In the genomic region with DNA sequence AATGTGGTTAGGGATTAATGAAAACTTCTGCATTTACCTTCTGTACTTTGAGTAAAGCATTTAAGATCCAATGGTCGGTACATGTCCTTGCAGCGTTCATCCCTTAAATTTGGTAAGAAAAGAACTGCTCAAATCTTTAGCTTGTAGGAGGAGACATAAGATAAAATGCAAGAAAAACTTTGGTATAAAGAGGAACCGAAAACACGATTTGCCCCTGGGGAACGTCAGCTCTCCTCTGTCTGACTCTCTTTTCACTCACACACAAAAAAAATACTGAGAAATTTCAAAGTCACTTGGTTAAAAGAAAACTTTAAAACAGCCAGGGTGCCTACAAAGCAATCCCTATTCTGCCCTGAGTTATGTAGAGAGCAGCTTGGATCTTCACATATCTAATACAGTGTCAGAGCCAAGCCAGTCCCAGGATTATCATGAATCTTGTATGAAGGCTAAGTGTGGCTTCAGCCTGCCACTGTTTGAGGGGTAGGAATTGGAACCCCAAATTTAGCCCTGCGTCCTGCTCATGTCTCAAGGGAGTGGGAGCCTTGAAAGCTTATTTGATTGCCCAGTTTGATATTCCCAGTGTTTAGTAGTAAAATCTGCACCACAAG, we compare ENCODE assay signal across 11 cellular contexts.
DNase-seq lines count a peak whose midpoint lies in the region; ATAC-seq and TF ChIP-seq lines count a peak whose summit lies in the region.
"Had no signal": no experiment of that assay in that cellular context is flagged by ENCODE, and none has a peak within 500 bp of the region (broad histone marks: within the 10 kb centered on the region; RNA-seq: fewer than 3 reads in every experiment).

No MANE protein-coding gene starts in this region.

- H3K36me3 Mint-ChIP-seq in osteocyte (ENCODE audit: unreplicated experiment) (no peaks in the 10 kb centered on the region), natural killer cell (no peaks in the 10 kb centered on the region)

- H3K36me3 ChIP-seq in MM.1S (replicated peaks; ENCODE audit: insufficient read depth, low read length): no peaks in the 10 kb centered on the region
- H3K36me3 ChIP-seq in ascending aorta: no peaks in the 10 kb centered on the region

- no peaks in the 10 kb centered on the region for H4K20me1 ChIP-seq in MM.1S (ENCODE audit: insufficient read depth, low read length)

- H3K4me1 Mint-ChIP-seq in osteocyte (ENCODE audit: unreplicated experiment): no peaks in the 10 kb centered on the region
- no peaks in the 10 kb centered on the region for H3K4me1 Mint-ChIP-seq in natural killer cell

- H3K4me1 ChIP-seq in MM.1S (ENCODE audit: low read length) (peaks cover 19% of the 10 kb centered on the region), ascending aorta (no peaks in the 10 kb centered on the region)

- H3K9me2 ChIP-seq in MM.1S (replicated peaks; ENCODE audit: insufficient read depth, low read length): no peaks in the 10 kb centered on the region

- H3K9me3 Mint-ChIP-seq in osteocyte (ENCODE audit: unreplicated experiment) (no peaks in the 10 kb centered on the region), natural killer cell (no peaks in the 10 kb centered on the region)

- H3K9me3 ChIP-seq in MM.1S (replicated peaks; ENCODE audit: insufficient read depth, low read length) (no peaks in the 10 kb centered on the region), ascending aorta (no peaks in the 10 kb centered on the region)

- in situ Hi-C loops in GM13976 (cut with MboI; ENCODE audit: low sequenced_read_pairs, unreplicated experiment): no loop called here

- H3K4me3 Mint-ChIP-seq in osteocyte (ENCODE audit: unreplicated experiment) (no peak overlapping the region), natural killer cell (no peak overlapping the region)

- H3K27ac Mint-ChIP-seq in osteocyte (ENCODE audit: unreplicated experiment) (no peak overlapping the region), natural killer cell (no peak overlapping the region)

- TF ChIP-seq CTCF in GM13976 (IDR thresholded peaks at IDR 0.05; ENCODE audit: borderline replicate concordance, control extremely low read depth, extremely low read depth, insufficient read depth, missing control alignments): no peak
- no peak for TF ChIP-seq CTCF in MM.1S (IDR thresholded peaks at IDR 0.05; ENCODE audit: low read length)
- no peak for TF ChIP-seq CTCF in osteocyte (IDR thresholded peaks at IDR 0.05)
- TF ChIP-seq CTCF in natural killer cell (IDR thresholded peaks at IDR 0.05): no peak
- TF ChIP-seq CTCF in ascending aorta (IDR thresholded peaks at IDR 0.05): no peak

- H3K27me3 Mint-ChIP-seq in osteocyte (ENCODE audit: unreplicated experiment): no peaks in the 10 kb centered on the region
- no peaks in the 10 kb centered on the region for H3K27me3 Mint-ChIP-seq in natural killer cell (ENCODE audit: low read depth in 2 of 2)

- intact Hi-C loops in natural killer cell (cut with micrococcal nuclease) (no loop called here), ascending aorta (cut with DNase I) (no loop called here)

- peak; percentile 42 for DNase-seq in GM13976 (ENCODE audit: low spot score)
- DNase-seq in MM.1S: peak; percentile 63
- DNase-seq in osteocyte (ENCODE audit: extremely low spot score, unreplicated experiment): no peak
- no peak for DNase-seq in natural killer cell
- no peak for DNase-seq in NCI-H2171 treated with DMSO at 0.1 percent for 48 hours (lab: John Stamatoyannopoulos, UW)
- DNase-seq in ascending aorta (ENCODE audit: low spot score in 2 of 2): no peak
- DNase-seq: effector CD8-positive, alpha-beta T cell; stimulated activated CD4-positive, alpha-beta T cell treated with anti-CD3 and anti-CD28 coated beads, Interleukin-12 subunit alpha, Interleukin-12 subunit beta, amount 100 ng/mL, for 4 hours had no signal

- peak overlapping the region; percentile 60 for H3K4me2 ChIP-seq in MM.1S (ENCODE audit: low read depth, low read length)
- H3K4me2 ChIP-seq: KMS-11 had no signal

- H3K4me3 ChIP-seq in MM.1S (ENCODE audit: low read length): peak overlapping the region; percentile 34
- H3K4me3 ChIP-seq in ascending aorta: no peak overlapping the region

- H2AFZ ChIP-seq in MM.1S (ENCODE audit: low read length): peak overlapping the region; percentile 59

- no peaks in the 10 kb centered on the region for H3K27me3 ChIP-seq in MM.1S (replicated peaks; ENCODE audit: insufficient read depth, low read length)
- no peaks in the 10 kb centered on the region for H3K27me3 ChIP-seq in ascending aorta

- H3K27ac ChIP-seq in MM.1S (ENCODE audit: low read length) (peak overlapping the region; percentile 75), ascending aorta (no peak overlapping the region)
- H3K27ac ChIP-seq: KMS-11 had no signal

- peak; percentile 97 for ATAC-seq in GM19452 (IDR thresholded peaks at IDR 0.05; ENCODE audit: unreplicated experiment)
- ATAC-seq in HG02938 (IDR thresholded peaks at IDR 0.05; ENCODE audit: unreplicated experiment): peak; percentile 98
- ATAC-seq in natural killer cell: no peak

- peaks cover 11% of the 10 kb centered on the region for H3F3A ChIP-seq in MM.1S (ENCODE audit: insufficient read depth, low read length)

- no peaks in the 10 kb centered on the region for H3K79me2 ChIP-seq in MM.1S (ENCODE audit: low read length)

- H3K9ac ChIP-seq in MM.1S (ENCODE audit: low read length): peak overlapping the region; percentile 44; the same call in 1 of the 2 replicates
- H3K9ac ChIP-seq: KMS-11 had no signal

Comparison
In these comparisons a context has a peak if more than half of its experiments do, and no peak if none do; other contexts are left out.
1. DNase-seq: peak in GM13976 (single experiment) and MM.1S (single experiment); none in osteocyte (single experiment), natural killer cell (single experiment), NCI-H2171 treated with DMSO at 0.1 percent for 48 hours (single experiment) and ascending aorta (0 of 2).
2. ATAC-seq: peak in GM19452 (single experiment) and HG02938 (single experiment); none in natural killer cell (0 of 3).